ENCODE assay signal across 9 cellular contexts in genomic region chr19:15252398-15253018, GRCh38. TPM values are rescaled to one million over a fixed set of nuclear protein-coding genes. Genes with fewer than 3 reads are reported as not detected.
DNase-seq lines count a peak whose midpoint lies in the region; TF ChIP-seq lines count a peak whose summit lies in the region.
"Had no signal": no experiment of that assay in that cellular context is flagged by ENCODE, and none has a peak within 500 bp of the region (broad histone marks: within the 10 kb centered on the region; RNA-seq: fewer than 3 reads in every experiment).

No MANE protein-coding gene starts in this region.

- peak overlapping the region; percentile 23; the same call in 1 of the 2 replicates for H3K4me3 ChIP-seq in ACC112 (ENCODE audit: low read depth, low read length)

- H3K36me3 ChIP-seq in ACC112 (ENCODE audit: insufficient read depth, low read length) = peaks cover 5% of the 10 kb centered on the region; the same call in 1 of the 2 replicates

- H3K4me3 Mint-ChIP-seq in brain = peak overlapping the region in 2 of 5 experiments; percentile 44 to 75

- H3K4me1 ChIP-seq in ACC112 (ENCODE audit: control insufficient read depth, insufficient read depth, low read length, unreplicated experiment) = peaks cover 55% of the 10 kb centered on the region

- H3K27ac ChIP-seq in ACC112 (ENCODE audit: low read depth, low read length) = peak overlapping the region; percentile 100

- peak; percentile 37 to 53 for TF ChIP-seq CTCF in brain (conservative IDR thresholded peaks at IDR 0.05)

- no peaks in the 10 kb centered on the region for H3K9me3 Mint-ChIP-seq in brain

- H3K27me3 ChIP-seq in ACC112 (ENCODE audit: insufficient read depth, low read length) = no peaks in the 10 kb centered on the region

- DNase-seq in HCEC 1CT = peak; percentile 46
- peak; percentile 80 for DNase-seq in medulla oblongata (ENCODE audit: extremely low spot score)
- DNase-seq in SIG-M5 treated with dmso at 0.1 percent for 504 hours (lab: John Stamatoyannopoulos, UW; ENCODE audit: unreplicated experiment) = no peak
- no peak for DNase-seq in T-helper 1 cell
- DNase-seq in NCI-H1436 (lab: John Stamatoyannopoulos, UW) = no peak
- DNase-seq in SKM-1 treated with dmso at 0.1 percent for 144 hours (lab: John Stamatoyannopoulos, UW; ENCODE audit: unreplicated experiment) = no peak
- DNase-seq: stimulated activated CD4-positive, alpha-beta T cell treated with anti-CD3 and anti-CD28 coated beads, Interleukin-4, amount 100 ng/mL, for 1 hour had no signal

- H3K79me2 ChIP-seq in ACC112 (ENCODE audit: control insufficient read depth, insufficient read depth, low read length, unreplicated experiment) = peaks cover 14% of the 10 kb centered on the region

- peaks cover 66% of the 10 kb centered on the region for H3K4me1 Mint-ChIP-seq in brain

- H3K27ac Mint-ChIP-seq in brain = peak overlapping the region; percentile 75 to 96 (median 89)

- H3K27me3 Mint-ChIP-seq in brain = peaks cover 3% of the 10 kb centered on the region

- H3K36me3 Mint-ChIP-seq in brain = peaks cover 53% of the 10 kb centered on the region

- H2AFZ ChIP-seq in ACC112 (ENCODE audit: low read length, unreplicated experiment) = no peak overlapping the region

RNA-seq across cellular contexts. Expression of gene EPHX3, which starts 20.3 kb away (rescaled TPM):
- not detected for polyA plus RNA-seq in brain (ENCODE audit: insufficient read depth, low read depth, low replicate concordance)

RNA-seq across cellular contexts. Expression of gene NOTCH3, which starts 51.7 kb away (rescaled TPM):
- polyA plus RNA-seq in brain (ENCODE audit: insufficient read depth, low read depth, low replicate concordance) = 23.1 TPM

Comparison
In these comparisons a context has a peak if more than half of its experiments do, and no peak if none do; other contexts are left out.
1. DNase-seq: peak in HCEC 1CT (single experiment) and medulla oblongata (single experiment); none in SIG-M5 treated with dmso at 0.1 percent for 504 hours (single experiment), T-helper 1 cell (0 of 5), NCI-H1436 (single experiment) and SKM-1 treated with dmso at 0.1 percent for 144 hours (single experiment).